In genomic region chr2:64923385-64923710, GRCh38 we compare ENCODE assay signal across 1 cellular context.
TF ChIP-seq lines count a peak whose summit lies in the region.

No MANE protein-coding gene starts in this region.

TF ChIP-seq in H1, 55 proteins besides CTCF, POLR2A, EP300 and RAD21:
- TF ChIP-seq SP1 (IDR thresholded peaks at IDR 0.05; ENCODE audit: low read depth, low read length), result no peak
- TF ChIP-seq CHD2 (IDR thresholded peaks at IDR 0.05; ENCODE audit: low read length), result no peak
- TF ChIP-seq HDAC2 (IDR thresholded peaks at IDR 0.05; ENCODE audit: borderline replicate concordance in 1 of 2, low read depth in 2 of 2, low read length in 2 of 2), result no peak
- no peak for TF ChIP-seq NANOG (IDR thresholded peaks at IDR 0.05; ENCODE audit: insufficient read depth, low read depth, low read length, poor library complexity, severe bottlenecking)
- TF ChIP-seq KDM5A (IDR thresholded peaks at IDR 0.05; ENCODE audit: low read length), result no peak
- TF ChIP-seq, protein P1, sequence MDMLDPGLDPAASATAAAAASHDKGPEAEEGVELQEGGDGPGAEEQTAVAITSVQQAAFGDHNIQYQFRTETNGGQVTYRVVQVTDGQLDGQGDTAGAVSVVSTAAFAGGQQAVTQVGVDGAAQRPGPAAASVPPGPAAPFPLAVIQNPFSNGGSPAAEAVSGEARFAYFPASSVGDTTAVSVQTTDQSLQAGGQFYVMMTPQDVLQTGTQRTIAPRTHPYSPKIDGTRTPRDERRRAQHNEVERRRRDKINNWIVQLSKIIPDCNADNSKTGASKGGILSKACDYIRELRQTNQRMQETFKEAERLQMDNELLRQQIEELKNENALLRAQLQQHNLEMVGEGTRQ (IDR thresholded peaks at IDR 0.05; ENCODE audit: low read length), result no peak
- TF ChIP-seq GTF2F1 (IDR thresholded peaks at IDR 0.05; ENCODE audit: borderline replicate concordance, low read depth, low read length), result no peak
- no peak for TF ChIP-seq PHF8 (conservative IDR thresholded peaks at IDR 0.05; ENCODE audit: low read depth, low read length)
- TF ChIP-seq CHD1 (IDR thresholded peaks at IDR 0.05; ENCODE audit: low read depth, low read length), result no peak
- TF ChIP-seq BACH1 (IDR thresholded peaks at IDR 0.05; ENCODE audit: low read length), result no peak
- TF ChIP-seq POU5F1 (IDR thresholded peaks at IDR 0.05; ENCODE audit: low read depth, low read length), result no peak
- TF ChIP-seq RXRA (IDR thresholded peaks at IDR 0.05; ENCODE audit: insufficient read depth, low read depth, low read length), result no peak
- no peak for TF ChIP-seq SIN3A (conservative IDR thresholded peaks at IDR 0.05 in 1 of 2, IDR thresholded peaks at IDR 0.05 in 1 of 2; ENCODE audit: low read depth in 1 of 2, low read length in 2 of 2)
- no peak for TF ChIP-seq SRF (IDR thresholded peaks at IDR 0.05; ENCODE audit: low read depth, low read length)
- TF ChIP-seq RBBP5 (IDR thresholded peaks at IDR 0.05; ENCODE audit: borderline replicate concordance, low read depth, low read length), result no peak
- no peak for TF ChIP-seq CREB1 (IDR thresholded peaks at IDR 0.05)
- TF ChIP-seq KDM1A (IDR thresholded peaks at IDR 0.05; ENCODE audit: borderline replicate concordance, low read length), result no peak
- no peak for TF ChIP-seq E2F6 (IDR thresholded peaks at IDR 0.05)
